In genomic region chr6:1028744-1029143, GRCh38 we compare ENCODE assay signal across 20 cellular contexts.
DNase-seq lines count a peak whose midpoint lies in the region; ATAC-seq, FAIRE-seq and TF ChIP-seq lines count a peak whose summit lies in the region.
"Had no signal": no experiment of that assay in that cellular context is flagged by ENCODE, and none has a peak within 500 bp of the region (broad histone marks: within the 10 kb centered on the region; RNA-seq: fewer than 3 reads in every experiment).

No MANE protein-coding gene starts in this region.

- CTCF ChIA-PET in HEK293T (lab: Yijun Ruan, JAX), result no interaction called here

- H3K4me3 ChIP-seq in WERI-Rb-1 (ENCODE audit: low read depth, low read length) (no peak overlapping the region), spleen (no peak overlapping the region)
- H3K4me3 ChIP-seq: A549, K562 had no signal

- intact Hi-C loops in spleen (cut with DNase I; ENCODE audit: low total_unique reads), result no loop called here

- TF ChIP-seq CTCF in WERI-Rb-1 (IDR thresholded peaks at IDR 0.05; ENCODE audit: low read depth, low read length) (no peak), spleen (IDR thresholded peaks at IDR 0.05 in 8 of 11, conservative IDR thresholded peaks at IDR 0.05 in 3 of 11) (no peak)

- no peaks in the 10 kb centered on the region for H3K36me3 ChIP-seq in WERI-Rb-1
- H3K36me3 ChIP-seq in spleen, result no peaks in the 10 kb centered on the region

- WGBS in spleen, 5 donors, result 84 to 97% (median 92%) methylated on average over 8 of the region's 8 CpGs

- peaks cover 29% of the 10 kb centered on the region for H3K9me3 ChIP-seq in WERI-Rb-1 (ENCODE audit: severe bottlenecking)
- peaks cover 0 to 3% (median 0%) of the 10 kb centered on the region in 8 donors for H3K9me3 ChIP-seq in spleen
- H3K9me3 ChIP-seq: A549 had no signal

- TF ChIP-seq POLR2A in spleen (IDR thresholded peaks at IDR 0.05) (no peak), GM12891 (IDR thresholded peaks at IDR 0.05; ENCODE audit: low read depth, low read length) (no peak)

- no peak for ATAC-seq in HG02571 (IDR thresholded peaks at IDR 0.05; ENCODE audit: unreplicated experiment)
- ATAC-seq: A549, K562 had no signal

- DNase-seq in HEK293T (ENCODE audit: extremely low spot score) (no peak), WERI-Rb-1 (no peak), islet precursor cell (peak; percentile 37), spleen (peak; percentile 14), GM12891 (ENCODE audit: insufficient read length, low spot score) (no peak), NCI-H2081 treated with DMSO at 0.1 percent for 48 hours (lab: John Stamatoyannopoulos, UW) (no peak)
- DNase-seq: C1 segment of cervical spinal cord; CD4-positive, alpha-beta memory T cell; COR-L47; DMS53; GOT3; HCEC 1CT; MM.1S; NCI-H526 treated with DMSO at 0.1 percent for 48 hours; Right ventricle myocardium superior; RPMI8226 had no signal

- no peaks in the 10 kb centered on the region for H3K4me1 ChIP-seq in spleen

- POLR2A ChIA-PET in HEK293T (lab: Yijun Ruan, JAX), result no interaction called here

- no peak for FAIRE-seq in GM12891 (lab: Jason Lieb, UNC)
- FAIRE-seq: A549, G401.6, K562 had no signal

- H3K27me3 ChIP-seq in WERI-Rb-1 (ENCODE audit: insufficient read depth, low read depth, severe bottlenecking) (no peaks in the 10 kb centered on the region), spleen (replicated peaks in 1 of 7) (peaks cover 0 to 13% (median 0%) of the 10 kb centered on the region in 7 donors)

- H3K27ac ChIP-seq in WERI-Rb-1 (peak overlapping the region; percentile 60), spleen (no peak overlapping the region)
- H3K27ac ChIP-seq: A549 had no signal

TF ChIP-seq in HEK293T, 16 proteins besides CTCF, POLR2A, EP300 and RAD21:
- TF ChIP-seq BHLHE40 (IDR thresholded peaks at IDR 0.05; ENCODE audit: borderline replicate concordance) (no peak), FOXM1 (IDR thresholded peaks at IDR 0.05; ENCODE audit: borderline replicate concordance) (no peak), PKNOX1 (IDR thresholded peaks at IDR 0.05) (peak; percentile 64), TARDBP (IDR thresholded peaks at IDR 0.05) (no peak)

TF ChIP-seq in GM12891, 5 proteins besides CTCF, POLR2A, EP300 and RAD21:
- TF ChIP-seq SPI1 (IDR thresholded peaks at IDR 0.05; ENCODE audit: low read depth, low read length) (no peak), TAF1 (IDR thresholded peaks at IDR 0.05; ENCODE audit: low read depth, low read length) (no peak), POLR2AphosphoS5 (IDR thresholded peaks at IDR 0.05; ENCODE audit: low read depth, low read length) (no peak), POU2F2 (IDR thresholded peaks at IDR 0.05; ENCODE audit: low read depth, low read length) (no peak), PAX5 (IDR thresholded peaks at IDR 0.05; ENCODE audit: insufficient read depth, low read length, severe bottlenecking) (no peak)

Comparison
In these comparisons a context has a peak if more than half of its experiments do, and no peak if none do; other contexts are left out.
1. DNase-seq: peak in islet precursor cell (single experiment) and spleen (single experiment); none in HEK293T (single experiment), WERI-Rb-1 (single experiment), GM12891 (single experiment) and NCI-H2081 treated with DMSO at 0.1 percent for 48 hours (single experiment).